ENCODE assay signal across 18 cellular contexts in genomic region chr2:234423884-234424283, GRCh38.
DNase-seq lines count a peak whose midpoint lies in the region; ATAC-seq and TF ChIP-seq lines count a peak whose summit lies in the region.
"Had no signal": no experiment of that assay in that cellular context is flagged by ENCODE, and none has a peak within 500 bp of the region (broad histone marks: within the 10 kb centered on the region; RNA-seq: fewer than 3 reads in every experiment).

No MANE protein-coding gene starts in this region.

- peaks cover 96% of the 10 kb centered on the region for H3K4me1 Mint-ChIP-seq in CD4-positive, alpha-beta T cell (ENCODE audit: low read depth)
- peaks cover 53% of the 10 kb centered on the region for H3K4me1 Mint-ChIP-seq in activated T-helper 17 cell treated with anti-CD3 and anti-CD28 coated beads, Interleukin-2, amount 50 U/mL, for 72 hours
- H3K4me1 Mint-ChIP-seq in naive B cell: peaks cover 65 to 98% (median 77%) of the 10 kb centered on the region in 3 donors

- H3K4me3 Mint-ChIP-seq in CD4-positive, alpha-beta T cell: peak overlapping the region; percentile 44
- H3K4me3 Mint-ChIP-seq in activated T-helper 17 cell treated with anti-CD3 and anti-CD28 coated beads, Interleukin-2, amount 50 U/mL, for 72 hours: peak overlapping the region; percentile 9
- peak overlapping the region in 3 of 8 donors; percentile 12 to 61 (median 36) for H3K4me3 Mint-ChIP-seq in naive B cell

- H3K9me1 ChIP-seq in IMR-90 (ENCODE audit: insufficient read depth, low read length): peaks cover 16% of the 10 kb centered on the region; the same call in 1 of the 2 replicates

- peak overlapping the region; percentile 97 for H3K27ac Mint-ChIP-seq in CD4-positive, alpha-beta T cell
- peak overlapping the region; percentile 15 for H3K27ac Mint-ChIP-seq in activated T-helper 17 cell treated with anti-CD3 and anti-CD28 coated beads, Interleukin-2, amount 50 U/mL, for 72 hours
- peak overlapping the region; percentile 30 to 99 (median 83) for H3K27ac Mint-ChIP-seq in naive B cell

- TF ChIP-seq POLR2A in IMR-90 (IDR thresholded peaks at IDR 0.05; ENCODE audit: low read depth, low read length) (no peak), body of pancreas (IDR thresholded peaks at IDR 0.05) (no peak)

- no peaks in the 10 kb centered on the region for H3K36me3 Mint-ChIP-seq in CD4-positive, alpha-beta T cell (ENCODE audit: low read depth)
- no peaks in the 10 kb centered on the region for H3K36me3 Mint-ChIP-seq in activated T-helper 17 cell treated with anti-CD3 and anti-CD28 coated beads, Interleukin-2, amount 50 U/mL, for 72 hours (ENCODE audit: low read depth)
- peaks cover 0 to under 1% of the 10 kb centered on the region in 2 donors for H3K36me3 Mint-ChIP-seq in naive B cell

- peak overlapping the region; percentile 61 for H2BK5ac ChIP-seq in IMR-90 (ENCODE audit: low read depth, low read length, poor library complexity, severe bottlenecking)

- H3K9me3 ChIP-seq in CD4-positive, alpha-beta T cell (ENCODE audit: control insufficient read depth, low read length): no peaks in the 10 kb centered on the region
- H3K9me3 ChIP-seq in IMR-90 (ENCODE audit: control insufficient read depth, insufficient read depth, low read length) (no peaks in the 10 kb centered on the region), body of pancreas (no peaks in the 10 kb centered on the region)
- H3K9me3 ChIP-seq: sigmoid colon, testis had no signal

- no TSS peak for BruUV-seq in IMR-90 (replicated peaks; lab: Mats Ljungman, UMichigan)

- no peaks in the 10 kb centered on the region for H3K27me3 ChIP-seq in CD4-positive, alpha-beta T cell (ENCODE audit: control insufficient read depth, insufficient read depth, low read length)
- H3K27me3 ChIP-seq in IMR-90 (ENCODE audit: control insufficient read depth, insufficient read depth, low read length) (no peaks in the 10 kb centered on the region), body of pancreas (no peaks in the 10 kb centered on the region)
- H3K27me3 ChIP-seq: cardiac muscle cell, hepatocyte, sigmoid colon, testis had no signal

- dilution Hi-C loops in IMR-90 (cut with HindIII; ENCODE audit: low sequenced_read_pairs, unreplicated experiment): no loop called here

- H4K5ac ChIP-seq in IMR-90 (ENCODE audit: low read depth, low read length): peak overlapping the region; percentile 80; the same call in 1 of the 2 replicates

- in situ Hi-C loops in IMR-90 (cut with MboI; ENCODE audit: low sequenced_read_pairs): no loop called here

- peak overlapping the region; percentile 53; the same call in 1 of the 2 replicates for H4K91ac ChIP-seq in IMR-90 (ENCODE audit: insufficient read depth, low read depth, low read length)

- peak overlapping the region; percentile 87 for H2AK5ac ChIP-seq in IMR-90 (ENCODE audit: low read depth, low read length)

- H4K20me1 ChIP-seq in IMR-90 (ENCODE audit: insufficient read depth, low read length): no peaks in the 10 kb centered on the region

- H4K8ac ChIP-seq in IMR-90 (ENCODE audit: low read depth in 2 of 2, low read length in 2 of 2): peak overlapping the region in 1 of 2 experiments; percentile 65; a peak in 2 of 4 replicates

- CTCF ChIA-PET in CD4-positive, alpha-beta T cell (lab: Charles Lee): interaction anchor here (1.2 to 2.9 kb wide), 5 partner anchors 21 to 289 kb away, joined by 3 to 9 read pairs (median 6); no protein-coding TSS in a partner anchor
- CTCF ChIA-PET in IMR-90 (lab: Yijun Ruan, JAX): no interaction called here

- H2AK9ac ChIP-seq in IMR-90 (replicated peaks; ENCODE audit: low read depth, low read length, poor library complexity): no peak overlapping the region

- TF ChIP-seq RAD21 in IMR-90 (IDR thresholded peaks at IDR 0.05; ENCODE audit: low read length): no peak

- H3K18ac ChIP-seq in IMR-90 (ENCODE audit: low read depth, low read length): peak overlapping the region; percentile 58; the same call in 1 of the 2 replicates

- H2BK120ac ChIP-seq in IMR-90 (ENCODE audit: low read depth, low read length): peak overlapping the region; percentile 82

- peak overlapping the region; percentile 86; the same call in 2 of the 3 replicates for H2BK15ac ChIP-seq in IMR-90 (ENCODE audit: low read depth, low read length)

- H3K4me2 ChIP-seq in IMR-90 (ENCODE audit: low read depth, low read length): no peak overlapping the region
- H3K4me2 ChIP-seq: hepatocyte had no signal

- no peaks in the 10 kb centered on the region for H3K9me3 Mint-ChIP-seq in CD4-positive, alpha-beta T cell
- no peaks in the 10 kb centered on the region for H3K9me3 Mint-ChIP-seq in activated T-helper 17 cell treated with anti-CD3 and anti-CD28 coated beads, Interleukin-2, amount 50 U/mL, for 72 hours
- H3K9me3 Mint-ChIP-seq in naive B cell: peaks cover 0 to 4% (median 1%) of the 10 kb centered on the region in 7 donors

- no peak for ATAC-seq in CD4-positive, alpha-beta T cell (ENCODE audit: poor library complexity)
- no peak for ATAC-seq in IMR-90 (ENCODE audit: low read depth)
- ATAC-seq in activated T-helper 17 cell treated with anti-CD3 and anti-CD28 coated beads, Interleukin-2, amount 50 U/mL, for 72 hours (replicated peaks): no peak
- no peak for ATAC-seq in naive B cell (ENCODE audit: low read depth in 2 of 2)
- ATAC-seq in body of pancreas: no peak
- ATAC-seq: left cardiac atrium, PC-3 had no signal

- DNase-seq in CD4-positive, alpha-beta T cell: no peak
- no peak for DNase-seq in IMR-90
- no peak for DNase-seq in naive B cell
- no peak for DNase-seq in NCI-H748 (lab: John Stamatoyannopoulos, UW; ENCODE audit: unreplicated experiment)
- no peak for DNase-seq in body of pancreas
- DNase-seq in OCI-M2 (lab: John Stamatoyannopoulos, UW; ENCODE audit: unreplicated experiment): no peak
- DNase-seq: effector CD8-positive, alpha-beta T cell; left cardiac atrium; NCI-H2029 treated with DMSO at 0.1 percent for 48 hours; NCI-H524; PC-3; sigmoid colon; stimulated activated CD4-positive, alpha-beta T cell treated with anti-CD3 and anti-CD28 coated beads, Interleukin-2, amount 100 ng/mL, for 48 hours; testis had no signal

- H3K36me3 ChIP-seq in IMR-90 (ENCODE audit: control insufficient read depth, insufficient read depth, low read length) (no peaks in the 10 kb centered on the region), body of pancreas (replicated peaks in 1 of 2; ENCODE audit: insufficient read depth in 1 of 2, low read depth in 2 of 2) (no peaks in the 10 kb centered on the region)
- H3K36me3 ChIP-seq: cardiac muscle cell, sigmoid colon had no signal

- peak overlapping the region; percentile 43; the same call in 1 of the 2 replicates for H3K14ac ChIP-seq in IMR-90 (replicated peaks; ENCODE audit: low read depth, low read length)

- WGBS in IMR-90 (ENCODE audit: extremely low coverage in 2 of 2, insufficient read length in 1 of 2), 2 experiments: no CpG with 5 or more reads among the region's 4 CpGs
- 37 to 43% methylated on average over 4 of the region's 4 CpGs for WGBS in body of pancreas, 2 donors

- no peaks in the 10 kb centered on the region for H3K79me1 ChIP-seq in IMR-90 (ENCODE audit: low read depth in 1 of 2, low read length in 2 of 2)

- peak overlapping the region; percentile 57; the same call in 1 of the 2 replicates for H2BK20ac ChIP-seq in IMR-90 (ENCODE audit: low read depth, low read length)

- H3K4ac ChIP-seq in IMR-90 (ENCODE audit: low read depth, low read length): peak overlapping the region; percentile 67

- intact Hi-C loops in CD4-positive, alpha-beta T cell (cut with DNase I, micrococcal nuclease): loop anchor here (1.0 to 10.0 kb wide), 7 partner anchors 31 to 287 kb away; no protein-coding TSS in a partner anchor
- intact Hi-C loops in IMR-90 (cut with micrococcal nuclease): loop anchor here (2.0 kb wide), 1 partner anchor 71 kb away; no protein-coding TSS in a partner anchor
- intact Hi-C loops in body of pancreas (cut with DNase I): no loop called here

- no peak overlapping the region for H3K9ac ChIP-seq in IMR-90 (ENCODE audit: low read depth, low read length)

- peak overlapping the region; percentile 87 for H3K27ac ChIP-seq in CD4-positive, alpha-beta T cell (ENCODE audit: low read depth, low read length)
- H3K27ac ChIP-seq in IMR-90 (ENCODE audit: insufficient read depth, low read length) (no peak overlapping the region), body of pancreas (no peak overlapping the region)
- H3K27ac ChIP-seq: cardiac muscle cell, sigmoid colon, SK-N-MC, testis had no signal

- H3K4me3 ChIP-seq in IMR-90 (ENCODE audit: insufficient read depth, low read depth, low read length): no peak overlapping the region
- H3K4me3 ChIP-seq in body of pancreas: no peak overlapping the region
- H3K4me3 ChIP-seq: cardiac muscle cell, hepatocyte, sigmoid colon, SK-N-MC, testis had no signal

- no peaks in the 10 kb centered on the region for H3K27me3 Mint-ChIP-seq in CD4-positive, alpha-beta T cell
- H3K27me3 Mint-ChIP-seq in activated T-helper 17 cell treated with anti-CD3 and anti-CD28 coated beads, Interleukin-2, amount 50 U/mL, for 72 hours: no peaks in the 10 kb centered on the region
- H3K27me3 Mint-ChIP-seq in naive B cell: no peaks in the 10 kb centered on the region

- no peak overlapping the region for H3K23ac ChIP-seq in IMR-90 (ENCODE audit: low read depth, low read length)

- no peak overlapping the region for H2AFZ ChIP-seq in IMR-90 (replicated peaks; ENCODE audit: low read length, poor library complexity)
- H2AFZ ChIP-seq: hepatocyte had no signal

- TF ChIP-seq CTCF in CD4-positive, alpha-beta T cell (IDR thresholded peaks at IDR 0.05): no peak
- TF ChIP-seq CTCF in IMR-90 (conservative IDR thresholded peaks at IDR 0.05; ENCODE audit: low read depth, low read length): no peak
- TF ChIP-seq CTCF in body of pancreas (IDR thresholded peaks at IDR 0.05): no peak

- H3K4me1 ChIP-seq in IMR-90 (ENCODE audit: control insufficient read depth, insufficient read depth, low read length): peaks cover 23% of the 10 kb centered on the region
- peaks cover 6% of the 10 kb centered on the region for H3K4me1 ChIP-seq in body of pancreas
- H3K4me1 ChIP-seq: testis had no signal

- POLR2A ChIA-PET in CD4-positive, alpha-beta T cell (lab: Charles Lee): interaction anchor here (0.6 to 10.9 kb wide), 10 partner anchors 9 to 425 kb away, joined by 3 to 376 read pairs (median 12); no protein-coding TSS in a partner anchor
- POLR2A ChIA-PET in IMR-90 (lab: Charles Lee; ENCODE audit: unreplicated experiment): no interaction called here

- no peak overlapping the region for H3K56ac ChIP-seq in IMR-90 (ENCODE audit: extremely low read depth, insufficient read depth, low read length)

TF ChIP-seq in IMR-90, 13 proteins besides CTCF, POLR2A, EP300 and RAD21 (continues in another document):
- TF ChIP-seq RCOR1 (IDR thresholded peaks at IDR 0.05; ENCODE audit: insufficient replicate concordance, low read length) (no peak), FOS (IDR thresholded peaks at IDR 0.05; ENCODE audit: low read depth, low read length) (no peak), MAZ (IDR thresholded peaks at IDR 0.05; ENCODE audit: borderline replicate concordance, low read depth, low read length) (no peak), NFE2L2 (IDR thresholded peaks at IDR 0.05; ENCODE audit: low read depth, low read length) (no peak)

Comparison
In these comparisons a context has a peak if more than half of its experiments do, and no peak if none do; other contexts are left out.
1. H3K27ac Mint-ChIP-seq: peak in every context shown above with its lines; median percentile 97 in CD4-positive, alpha-beta T cell; 83 in naive B cell; 15 in activated T-helper 17 cell treated with anti-CD3 and anti-CD28 coated beads, Interleukin-2, amount 50 U/mL, for 72 hours.